Comparison of ENCODE assay signal across 1 cellular context in genomic region chr10:35367107-35367859, GRCh38.
TF ChIP-seq lines count a peak whose summit lies in the region.

No MANE protein-coding gene starts in this region.

TF ChIP-seq in H1, 55 proteins besides CTCF, POLR2A, EP300 and RAD21:
- TF ChIP-seq BCL11A (IDR thresholded peaks at IDR 0.05; ENCODE audit: low read depth in 2 of 2, low read length in 2 of 2): no peak
- TF ChIP-seq CHD1 (IDR thresholded peaks at IDR 0.05; ENCODE audit: low read depth, low read length): no peak
- 0 out of 2 replicates have a peak, but pooled peaks have one; percentile 21 for TF ChIP-seq YY1 (IDR thresholded peaks at IDR 0.05; ENCODE audit: low read depth, low read length)
- no peak for TF ChIP-seq CTBP2 (IDR thresholded peaks at IDR 0.05; ENCODE audit: borderline replicate concordance, insufficient read depth, insufficient read length, low read length)
- no peak for TF ChIP-seq POU5F1 (IDR thresholded peaks at IDR 0.05; ENCODE audit: low read depth, low read length)
- TF ChIP-seq KDM4A (IDR thresholded peaks at IDR 0.05; ENCODE audit: low read depth, low read length, severe bottlenecking): no peak
